In the genomic region with DNA sequence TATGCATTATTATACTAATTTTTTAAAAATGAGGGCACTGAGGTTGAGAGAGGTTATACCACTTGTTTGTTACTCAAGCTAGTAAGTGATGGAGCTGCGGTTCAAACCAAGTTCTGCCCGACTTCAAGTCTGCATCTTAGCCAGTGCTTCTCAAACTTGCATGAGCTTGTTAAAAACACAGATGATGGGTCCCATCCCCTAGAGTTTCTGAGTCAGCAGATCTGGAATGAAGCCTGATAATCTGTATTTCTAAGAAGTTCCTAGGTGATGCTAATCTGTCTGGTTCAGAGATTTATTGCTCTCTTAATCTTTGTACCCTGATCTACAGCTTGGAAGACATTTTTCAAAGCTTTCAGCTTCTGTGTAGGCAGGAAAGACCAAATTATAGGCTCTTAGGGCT, we compare ENCODE assay signal across 17 cellular contexts.
DNase-seq lines count a peak whose midpoint lies in the region; ATAC-seq and TF ChIP-seq lines count a peak whose summit lies in the region.
"Had no signal": no experiment of that assay in that cellular context is flagged by ENCODE, and none has a peak within 500 bp of the region (broad histone marks: within the 10 kb centered on the region; RNA-seq: fewer than 3 reads in every experiment).

No MANE protein-coding gene starts in this region.

- peaks cover 10% of the 10 kb centered on the region for H3K36me3 ChIP-seq in CD4-positive, CD25-positive, alpha-beta regulatory T cell (ENCODE audit: control insufficient read depth, insufficient read depth, low read length)
- H3K36me3 ChIP-seq in OCI-LY3 (replicated peaks; ENCODE audit: low read depth, low read length), result peaks cover 21% of the 10 kb centered on the region
- H3K36me3 ChIP-seq in parathyroid adenoma (ENCODE audit: control insufficient read depth, insufficient read depth, low read length), result no peaks in the 10 kb centered on the region

- TF ChIP-seq CTCF in OCI-LY3 (IDR thresholded peaks at IDR 0.05; ENCODE audit: low read depth, low read length), result no peak
- TF ChIP-seq CTCF in epithelial cell of esophagus (IDR thresholded peaks at IDR 0.05; ENCODE audit: insufficient read depth, low read depth, low read length, missing control alignments), result no peak
- no peak for TF ChIP-seq CTCF in parathyroid adenoma (IDR thresholded peaks at IDR 0.05)

- H3K27ac Mint-ChIP-seq in CD4-positive, CD25-positive, alpha-beta regulatory T cell, result peak overlapping the region; percentile 32 to 78 (median 40)

- no peak overlapping the region for H2AFZ ChIP-seq in OCI-LY3 (ENCODE audit: low read depth, low read length)
- H2AFZ ChIP-seq in parathyroid adenoma, result peak overlapping the region; percentile 55

- peaks cover 46% of the 10 kb centered on the region for H3K4me1 ChIP-seq in CD4-positive, CD25-positive, alpha-beta regulatory T cell (ENCODE audit: control insufficient read depth, insufficient read depth, low read length, poor library complexity, severe bottlenecking)
- peaks cover 80% of the 10 kb centered on the region for H3K4me1 ChIP-seq in OCI-LY3 (ENCODE audit: low read length)
- H3K4me1 ChIP-seq in parathyroid adenoma, result peaks cover 29% of the 10 kb centered on the region

- H3K4me1 Mint-ChIP-seq in CD4-positive, CD25-positive, alpha-beta regulatory T cell, result peaks cover 6 to 56% (median 38%) of the 10 kb centered on the region in 4 donors

- no peaks in the 10 kb centered on the region for H4K20me1 ChIP-seq in OCI-LY3 (ENCODE audit: insufficient read depth, low read length)

- no peaks in the 10 kb centered on the region for H3K27me3 ChIP-seq in CD4-positive, CD25-positive, alpha-beta regulatory T cell (ENCODE audit: control insufficient read depth, insufficient read depth, low read length)
- H3K27me3 ChIP-seq in OCI-LY3 (ENCODE audit: low read depth, low read length), result no peaks in the 10 kb centered on the region
- H3K27me3 ChIP-seq in parathyroid adenoma (ENCODE audit: control insufficient read depth, insufficient read depth, low read length), result no peaks in the 10 kb centered on the region
- H3K27me3 ChIP-seq: adrenal gland, heart left ventricle had no signal

- peak in 1 of 2 donors; percentile 27 for ATAC-seq in CD4-positive, CD25-positive, alpha-beta regulatory T cell (ENCODE audit: low read depth in 2 of 2)
- ATAC-seq in HG03520 (IDR thresholded peaks at IDR 0.05; ENCODE audit: unreplicated experiment) (no peak), HG03439 (IDR thresholded peaks at IDR 0.05; ENCODE audit: unreplicated experiment) (no peak), GM18511 (IDR thresholded peaks at IDR 0.05; ENCODE audit: unreplicated experiment) (no peak)
- ATAC-seq: heart left ventricle, Right ventricle myocardium inferior had no signal

- peaks cover 0 to 3% (median 0%) of the 10 kb centered on the region in 7 donors for H3K9me3 Mint-ChIP-seq in CD4-positive, CD25-positive, alpha-beta regulatory T cell

- peaks cover 19% of the 10 kb centered on the region for H3K79me2 ChIP-seq in OCI-LY3 (ENCODE audit: low read length)
- no peaks in the 10 kb centered on the region for H3K79me2 ChIP-seq in parathyroid adenoma

- H3K9me3 ChIP-seq in CD4-positive, CD25-positive, alpha-beta regulatory T cell (ENCODE audit: control insufficient read depth in 2 of 2, low read length in 2 of 2), result no peaks in the 10 kb centered on the region
- no peaks in the 10 kb centered on the region for H3K9me3 ChIP-seq in OCI-LY3 (ENCODE audit: insufficient read depth, low read length)
- no peaks in the 10 kb centered on the region for H3K9me3 ChIP-seq in parathyroid adenoma (ENCODE audit: control insufficient read depth, low read length)
- H3K9me3 ChIP-seq: adrenal gland, heart left ventricle had no signal

- H3K27ac ChIP-seq in CD4-positive, CD25-positive, alpha-beta regulatory T cell (ENCODE audit: insufficient read depth, low read length, poor library complexity, severe bottlenecking), result peak overlapping the region; percentile 96
- H3K27ac ChIP-seq in OCI-LY3 (ENCODE audit: low read length) (peak overlapping the region; percentile 92), parathyroid adenoma (peak overlapping the region; percentile 55)
- H3K27ac ChIP-seq: adrenal gland, VCaP had no signal

- peak overlapping the region in 2 of 4 donors; percentile 65 to 79 for H3K4me3 Mint-ChIP-seq in CD4-positive, CD25-positive, alpha-beta regulatory T cell

- no peak overlapping the region for H3K4me2 ChIP-seq in OCI-LY3 (ENCODE audit: low read length)
- H3K4me2 ChIP-seq in parathyroid adenoma (ENCODE audit: low read length), result no peak overlapping the region

- H3K9ac ChIP-seq in OCI-LY3 (ENCODE audit: low read length), result peak overlapping the region; percentile 35; the same call in 1 of the 2 replicates
- no peak overlapping the region for H3K9ac ChIP-seq in parathyroid adenoma

- DNase-seq in CD4-positive, CD25-positive, alpha-beta regulatory T cell, result peak in 1 of 3 donors; percentile 72
- peak; percentile 5 for DNase-seq in epithelial cell of esophagus (ENCODE audit: low read depth)
- no peak for DNase-seq in NK-92 treated with Interleukin-12 subunit alpha and Interleukin-12 subunit beta, amount 100 ng/mL, for 24 hours (lab: John Stamatoyannopoulos, UW)
- DNase-seq: activated CD8-positive, alpha-beta memory T cell treated with anti-CD3 and anti-CD28 coated beads for 24 hours; adrenal gland; DMS79 treated with DMSO at 0.1 percent for 48 hours; effector CD4-positive, alpha-beta T cell; heart left ventricle; NCI-H187 treated with DMSO at 0.1 percent for 48 hours; NCI-H446 treated with DMSO at 0.1 percent for 48 hours had no signal

- H3K36me3 Mint-ChIP-seq in CD4-positive, CD25-positive, alpha-beta regulatory T cell, result no peaks in the 10 kb centered on the region

- peak overlapping the region; percentile 39 for H3K4me3 ChIP-seq in CD4-positive, CD25-positive, alpha-beta regulatory T cell (ENCODE audit: low read depth, low read length)
- H3K4me3 ChIP-seq in OCI-LY3 (ENCODE audit: low read length) (no peak overlapping the region), epithelial cell of esophagus (ENCODE audit: low read length) (no peak overlapping the region), parathyroid adenoma (ENCODE audit: low read depth, low read length) (no peak overlapping the region)
- H3K4me3 ChIP-seq: adrenal gland, heart left ventricle had no signal

- H3K27me3 Mint-ChIP-seq in CD4-positive, CD25-positive, alpha-beta regulatory T cell, result no peaks in the 10 kb centered on the region
